ENCODE assay signal across 37 cellular contexts in the genomic region with DNA sequence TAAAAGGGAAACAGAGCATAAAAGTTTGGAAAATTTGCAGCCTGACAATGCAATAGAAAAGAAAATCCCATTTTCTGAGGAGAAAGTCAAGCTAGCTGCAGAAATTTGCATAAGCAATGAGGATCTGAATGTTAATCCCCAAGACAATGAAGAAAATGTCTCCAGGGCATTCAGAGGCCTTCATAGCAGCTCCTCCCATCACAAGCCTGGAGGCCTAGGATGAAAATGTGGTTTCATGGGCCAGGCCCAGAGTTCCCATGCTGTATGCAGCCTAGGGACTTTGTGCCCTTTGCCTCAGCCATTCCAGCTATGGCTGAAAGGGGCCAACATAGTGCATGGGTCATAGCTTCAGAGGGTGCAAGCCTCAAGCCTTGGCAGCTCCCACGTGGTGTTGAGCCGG. TPM values are rescaled to one million over a fixed set of nuclear protein-coding genes. Genes with fewer than 3 reads are reported as not detected.
"Had no signal": no experiment of that assay in that cellular context is flagged by ENCODE, and none has a peak within 500 bp of the region (broad histone marks: within the 10 kb centered on the region; RNA-seq: fewer than 3 reads in every experiment).

No MANE protein-coding gene starts in this region.

- H3K4me3 Mint-ChIP-seq: activated CD4-positive, alpha-beta memory T cell treated with anti-CD3 and anti-CD28 coated beads, Interleukin-2, amount 10 ng/mL, durations not matched to agents 7 days and 5 days; activated CD4-positive, alpha-beta T cell treated with anti-CD3 and anti-CD28 coated beads for 36 hours; activated CD4-positive, alpha-beta T cell treated with anti-CD3 and anti-CD28 coated beads, Interleukin-2, amount 10 ng/mL, durations not matched to agents 7 days and 5 days; activated CD8-positive, alpha-beta memory T cell treated with anti-CD3 and anti-CD28 coated beads, Interleukin-2, amount 10 ng/mL, durations not matched to agents 7 days and 5 days; activated CD8-positive, alpha-beta T cell treated with anti-CD3 and anti-CD28 coated beads, Interleukin-2, amount 10 ng/mL, durations not matched to agents 7 days and 5 days; activated naive CD4-positive, alpha-beta T cell treated with anti-CD3 and anti-CD28 coated beads, Interleukin-2, amount 10 ng/mL, durations not matched to agents 7 days and 5 days; activated naive CD4-positive, alpha-beta T cell treated with anti-CD3 and anti-CD28 coated beads, Interleukin-2, amount 50 U/mL, for 24 hours; activated naive CD8-positive, alpha-beta T cell; activated naive CD8-positive, alpha-beta T cell treated with anti-CD3 and anti-CD28 coated beads, Interleukin-2, amount 10 ng/mL, durations not matched to agents 7 days and 5 days; activated naive CD8-positive, alpha-beta T cell treated with anti-CD3 and anti-CD28 coated beads, Interleukin-2, amount 50 U/mL, for 24 hours; activated T-cell treated with anti-CD3 and anti-CD28 coated beads, Interleukin-2, amount 50 U/mL, for 24 hours; brain; central memory CD8-positive, alpha-beta T cell; T-helper 1 cell treated with Interleukin-12 subunit alpha and Interleukin-12 subunit beta and Interleukin-4 antibody, amounts not matched to agents 30 μg/mL and 1 μg/mL, for 36 hours; T-helper 2 cell treated with Interferon-gamma antibody and Interleukin-4, amounts not matched to agents 5 μg/mL and 100 μg/mL, for 36 hours had no signal

- H3K4me1 ChIP-seq: ascending aorta had no signal

- H3K27ac ChIP-seq: ascending aorta, cardiac muscle cell, VCaP had no signal

- H3K27me3 Mint-ChIP-seq: activated CD8-positive, alpha-beta memory T cell treated with anti-CD3 and anti-CD28 coated beads, Interleukin-2, amount 10 ng/mL, durations not matched to agents 7 days and 5 days; activated naive CD4-positive, alpha-beta T cell treated with anti-CD3 and anti-CD28 coated beads, Interleukin-2, amount 10 ng/mL, durations not matched to agents 7 days and 5 days; activated naive CD8-positive, alpha-beta T cell treated with anti-CD3 and anti-CD28 coated beads, Interleukin-2, amount 50 U/mL, for 24 hours; brain had no signal

- H3K9me3 Mint-ChIP-seq: activated CD4-positive, alpha-beta memory T cell treated with anti-CD3 and anti-CD28 coated beads, Interleukin-2, amount 10 ng/mL, durations not matched to agents 7 days and 5 days; activated CD4-positive, alpha-beta T cell treated with anti-CD3 and anti-CD28 coated beads, Interleukin-2, amount 10 ng/mL, durations not matched to agents 7 days and 5 days; activated naive CD4-positive, alpha-beta T cell treated with anti-CD3 and anti-CD28 coated beads, Interleukin-2, amount 10 ng/mL, durations not matched to agents 7 days and 5 days; activated naive CD4-positive, alpha-beta T cell treated with anti-CD3 and anti-CD28 coated beads, Interleukin-2, amount 50 U/mL, for 24 hours; activated naive CD8-positive, alpha-beta T cell treated with anti-CD3 and anti-CD28 coated beads, Interleukin-2, amount 10 ng/mL, durations not matched to agents 7 days and 5 days; activated naive CD8-positive, alpha-beta T cell treated with anti-CD3 and anti-CD28 coated beads, Interleukin-2, amount 50 U/mL, for 24 hours; activated T-cell treated with anti-CD3 and anti-CD28 coated beads, Interleukin-2, amount 50 U/mL, for 24 hours; activated T-helper 2 cell treated with anti-CD3 and anti-CD28 coated beads, Interferon-gamma antibody, Interleukin-2, Interleukin-4, amounts not matched to agents 10 μg/mL and 5 μg/mL and 100 μg/mL, durations not matched to agents 14 hours and 24 hours and 36 hours; central memory CD8-positive, alpha-beta T cell; T-helper 1 cell treated with Interleukin-12 subunit alpha and Interleukin-12 subunit beta and Interleukin-4 antibody, amounts not matched to agents 30 μg/mL and 1 μg/mL, for 36 hours; T-helper 2 cell treated with Interferon-gamma antibody and Interleukin-4, amounts not matched to agents 5 μg/mL and 100 μg/mL, for 36 hours had no signal

- H3K27ac Mint-ChIP-seq: activated CD4-positive, alpha-beta memory T cell treated with anti-CD3 and anti-CD28 coated beads, Interleukin-2, amount 10 ng/mL, durations not matched to agents 7 days and 5 days; activated CD4-positive, alpha-beta T cell treated with anti-CD3 and anti-CD28 coated beads for 36 hours; activated CD4-positive, alpha-beta T cell treated with anti-CD3 and anti-CD28 coated beads, Interleukin-2, amount 10 ng/mL, durations not matched to agents 7 days and 5 days; activated CD8-positive, alpha-beta memory T cell treated with anti-CD3 and anti-CD28 coated beads, Interleukin-2, amount 10 ng/mL, durations not matched to agents 7 days and 5 days; activated CD8-positive, alpha-beta T cell treated with anti-CD3 and anti-CD28 coated beads, Interleukin-2, amount 10 ng/mL, durations not matched to agents 7 days and 5 days; activated naive CD4-positive, alpha-beta T cell treated with anti-CD3 and anti-CD28 coated beads, Interleukin-2, amount 10 ng/mL, durations not matched to agents 7 days and 5 days; activated naive CD4-positive, alpha-beta T cell treated with anti-CD3 and anti-CD28 coated beads, Interleukin-2, amount 50 U/mL, for 24 hours; activated naive CD8-positive, alpha-beta T cell; activated naive CD8-positive, alpha-beta T cell treated with anti-CD3 and anti-CD28 coated beads, Interleukin-2, amount 10 ng/mL, durations not matched to agents 7 days and 5 days; activated naive CD8-positive, alpha-beta T cell treated with anti-CD3 and anti-CD28 coated beads, Interleukin-2, amount 50 U/mL, for 24 hours; activated T-cell treated with anti-CD3 and anti-CD28 coated beads, Interleukin-2, amount 50 U/mL, for 24 hours; activated T-helper 2 cell treated with anti-CD3 and anti-CD28 coated beads, Interferon-gamma antibody, Interleukin-2, Interleukin-4, amounts not matched to agents 10 μg/mL and 5 μg/mL and 100 μg/mL, durations not matched to agents 14 hours and 24 hours and 36 hours; brain; T-helper 1 cell treated with Interleukin-12 subunit alpha and Interleukin-12 subunit beta and Interleukin-4 antibody, amounts not matched to agents 30 μg/mL and 1 μg/mL, for 36 hours; T-helper 2 cell treated with Interferon-gamma antibody and Interleukin-4, amounts not matched to agents 5 μg/mL and 100 μg/mL, for 36 hours had no signal

- H3K36me3 ChIP-seq: ascending aorta, cardiac muscle cell had no signal

- H3K36me3 Mint-ChIP-seq: activated CD8-positive, alpha-beta memory T cell treated with anti-CD3 and anti-CD28 coated beads, Interleukin-2, amount 10 ng/mL, durations not matched to agents 7 days and 5 days; activated naive CD4-positive, alpha-beta T cell treated with anti-CD3 and anti-CD28 coated beads, Interleukin-2, amount 10 ng/mL, durations not matched to agents 7 days and 5 days; activated naive CD4-positive, alpha-beta T cell treated with anti-CD3 and anti-CD28 coated beads, Interleukin-2, amount 50 U/mL, for 24 hours; activated naive CD8-positive, alpha-beta T cell; activated naive CD8-positive, alpha-beta T cell treated with anti-CD3 and anti-CD28 coated beads, Interleukin-2, amount 10 ng/mL, durations not matched to agents 7 days and 5 days; brain had no signal

- H3K4me3 ChIP-seq: ascending aorta, cardiac muscle cell had no signal

- ATAC-seq: activated CD4-positive, alpha-beta T cell treated with anti-CD3 and anti-CD28 coated beads for 36 hours; activated CD4-positive, CD25-positive, alpha-beta regulatory T cell treated with anti-CD3 and anti-CD28 coated beads, Interleukin-2, amount 50 U/mL, for 24 hours; activated CD8-positive, alpha-beta memory T cell treated with anti-CD3 and anti-CD28 coated beads, Interleukin-2, amount 10 ng/mL, durations not matched to agents 7 days and 5 days; activated CD8-positive, alpha-beta T cell treated with anti-CD3 and anti-CD28 coated beads, Interleukin-2, amount 10 ng/mL, durations not matched to agents 7 days and 5 days; activated naive CD8-positive, alpha-beta T cell treated with anti-CD3 and anti-CD28 coated beads, Interleukin-2, amount 50 U/mL, for 24 hours had no signal

- DNase-seq: activated CD4-positive, alpha-beta memory T cell treated with anti-CD3 and anti-CD28 coated beads, Interleukin-2, amount 10 ng/mL, durations not matched to agents 7 days and 5 days; activated CD4-positive, alpha-beta T cell treated with anti-CD3 and anti-CD28 coated beads for 1 hour; activated CD4-positive, alpha-beta T cell treated with anti-CD3 and anti-CD28 coated beads for 36 hours; activated CD4-positive, alpha-beta T cell treated with anti-CD3 and anti-CD28 coated beads for 48 hours; activated CD4-positive, alpha-beta T cell treated with anti-CD3 and anti-CD28 coated beads, Interleukin-2, amount 10 ng/mL, durations not matched to agents 7 days and 5 days; activated CD4-positive, alpha-beta T cell treated with anti-CD3 and anti-CD28 coated beads, Interleukin-2, amount 50 U/mL, for 48 hours; activated CD4-positive, CD25-positive, alpha-beta regulatory T cell; activated CD8-positive, alpha-beta memory T cell treated with anti-CD3 and anti-CD28 coated beads for 24 hours; activated CD8-positive, alpha-beta memory T cell treated with anti-CD3 and anti-CD28 coated beads, Interleukin-2, amount 10 ng/mL, durations not matched to agents 7 days and 5 days; activated CD8-positive, alpha-beta memory T cell treated with anti-CD3 and anti-CD28 coated beads, Interleukin-2, amount 50 U/mL, for 48 hours; activated CD8-positive, alpha-beta T cell treated with anti-CD3 and anti-CD28 coated beads, Interleukin-2, amount 10 ng/mL, durations not matched to agents 7 days and 5 days; activated effector memory CD4-positive, alpha-beta T cell treated with Interleukin-2 at 50 U/mL for 16 hours; activated gamma-delta T cell; activated naive CD4-positive, alpha-beta T cell treated with anti-CD3 and anti-CD28 coated beads, Interleukin-2, amount 10 ng/mL, durations not matched to agents 7 days and 5 days; activated naive CD4-positive, alpha-beta T cell treated with Interleukin-2 at 50 U/mL for 16 hours; activated naive CD8-positive, alpha-beta T cell treated with anti-CD3 and anti-CD28 coated beads, Interleukin-2, amount 10 ng/mL, durations not matched to agents 7 days and 5 days; activated naive CD8-positive, alpha-beta T cell treated with anti-CD3 and anti-CD28 coated beads, Interleukin-2, amount 50 U/mL, for 24 hours; activated T-cell treated with anti-CD3 and anti-CD28 coated beads, Interleukin-2, amount 50 U/mL, for 24 hours; activated T-cell treated with anti-CD3 and anti-CD28 coated beads, Interleukin-2, amount 50 U/mL, for 48 hours; amygdala; anterior cingulate cortex; caudate nucleus; cerebellar nuclear complex; T-helper 2 cell; T-helper 9 cell had no signal

- H3K27me3 ChIP-seq: ascending aorta, cardiac muscle cell had no signal

- H3K9me3 ChIP-seq: ascending aorta had no signal

- H3K4me1 Mint-ChIP-seq: activated CD4-positive, alpha-beta memory T cell treated with anti-CD3 and anti-CD28 coated beads, Interleukin-2, amount 10 ng/mL, durations not matched to agents 7 days and 5 days; activated CD4-positive, alpha-beta T cell treated with anti-CD3 and anti-CD28 coated beads for 36 hours; activated CD4-positive, alpha-beta T cell treated with anti-CD3 and anti-CD28 coated beads, Interleukin-2, amount 10 ng/mL, durations not matched to agents 7 days and 5 days; activated CD8-positive, alpha-beta memory T cell treated with anti-CD3 and anti-CD28 coated beads, Interleukin-2, amount 10 ng/mL, durations not matched to agents 7 days and 5 days; activated naive CD4-positive, alpha-beta T cell treated with anti-CD3 and anti-CD28 coated beads, Interleukin-2, amount 10 ng/mL, durations not matched to agents 7 days and 5 days; activated naive CD4-positive, alpha-beta T cell treated with anti-CD3 and anti-CD28 coated beads, Interleukin-2, amount 50 U/mL, for 24 hours; activated naive CD8-positive, alpha-beta T cell treated with anti-CD3 and anti-CD28 coated beads, Interleukin-2, amount 10 ng/mL, durations not matched to agents 7 days and 5 days; activated naive CD8-positive, alpha-beta T cell treated with anti-CD3 and anti-CD28 coated beads, Interleukin-2, amount 50 U/mL, for 24 hours; brain; central memory CD8-positive, alpha-beta T cell had no signal

RNA-seq across cellular contexts. Expression of gene SCN1A, which starts 10.3 kb away (rescaled TPM):
- total RNA-seq: activated CD4-positive, alpha-beta memory T cell treated with anti-CD3 and anti-CD28 coated beads, Interleukin-2, amount 10 ng/mL, durations not matched to agents 7 days and 5 days; activated CD4-positive, alpha-beta T cell treated with anti-CD3 and anti-CD28 coated beads for 36 hours; activated CD4-positive, alpha-beta T cell treated with anti-CD3 and anti-CD28 coated beads, Interleukin-2, amount 10 ng/mL, durations not matched to agents 7 days and 5 days; activated CD8-positive, alpha-beta memory T cell treated with anti-CD3 and anti-CD28 coated beads, Interleukin-2, amount 10 ng/mL, durations not matched to agents 7 days and 5 days; activated CD8-positive, alpha-beta T cell treated with anti-CD3 and anti-CD28 coated beads, Interleukin-2, amount 10 ng/mL, durations not matched to agents 7 days and 5 days; activated naive CD8-positive, alpha-beta T cell treated with anti-CD3 and anti-CD28 coated beads, Interleukin-2, amount 10 ng/mL, durations not matched to agents 7 days and 5 days; activated T-helper 2 cell treated with anti-CD3 and anti-CD28 coated beads, Interferon-gamma antibody, Interleukin-2, Interleukin-4, amounts not matched to agents 10 μg/mL and 5 μg/mL and 100 μg/mL, durations not matched to agents 14 hours and 24 hours and 36 hours; ascending aorta; bronchial epithelial cell had no signal
- polyA plus RNA-seq: cardiac muscle cell had no signal
